Comparison of ENCODE assay signal across 29 cellular contexts in genomic region chr9:134297082-134297415, GRCh38.
"Had no signal": no experiment of that assay in that cellular context is flagged by ENCODE, and none has a peak within 500 bp of the region (broad histone marks: within the 10 kb centered on the region; RNA-seq: fewer than 3 reads in every experiment).

No MANE protein-coding gene starts in this region.

- H3K36me3 Mint-ChIP-seq: memory B cell, naive B cell, neural progenitor cell had no signal

- H3K4me3 ChIP-seq: coronary artery, esophagus muscularis mucosa, gastroesophageal sphincter, heart left ventricle, hepatocyte, lung, neural progenitor cell, ovary, psoas muscle, right lobe of liver, suprapubic skin, transverse colon, upper lobe of right lung, uterus had no signal

- ATAC-seq: foreskin keratinocyte; gastroesophageal sphincter; heart left ventricle; left colon; psoas muscle; right lobe of liver; stimulated activated naive CD8-positive, alpha-beta T cell treated with anti-CD3 and anti-CD28 coated beads, Interleukin-15, amount 100 ng/mL, for 72 hours; upper lobe of right lung had no signal

- H3K27ac ChIP-seq: coronary artery, esophagus muscularis mucosa, foreskin keratinocyte, gastroesophageal sphincter, heart left ventricle, hepatocyte, neural progenitor cell, ovary, psoas muscle, right lobe of liver, suprapubic skin, transverse colon, upper lobe of right lung, uterus had no signal

- H3K27ac Mint-ChIP-seq: memory B cell; naive B cell; nephron; neural progenitor cell; stimulated activated naive CD8-positive, alpha-beta T cell treated with anti-CD3 and anti-CD28 coated beads, Interleukin-15, amount 100 ng/mL, for 72 hours had no signal

- H3K4me3 Mint-ChIP-seq: memory B cell; nephron; neural progenitor cell; stimulated activated naive CD8-positive, alpha-beta T cell treated with anti-CD3 and anti-CD28 coated beads, Interleukin-15, amount 100 ng/mL, for 72 hours had no signal

- H3K36me3 ChIP-seq: esophagus muscularis mucosa, gastroesophageal sphincter, heart left ventricle, neural progenitor cell, ovary, right lobe of liver, suprapubic skin, transverse colon, upper lobe of right lung, uterus had no signal

- H3K4me1 ChIP-seq: foreskin keratinocyte, psoas muscle, right lobe of liver had no signal

- DNase-seq: dermis blood vessel endothelial cell; effector memory CD4-positive, alpha-beta T cell; foreskin keratinocyte; left colon; naive B cell; nucleus accumbens; small intestine; stimulated activated CD4-positive, alpha-beta T cell treated with anti-CD3 and anti-CD28 coated beads, Interleukin-12 subunit alpha, Interleukin-12 subunit beta, amount 100 ng/mL, for 4 hours; stimulated activated CD4-positive, alpha-beta T cell treated with anti-CD3 and anti-CD28 coated beads, Interleukin-1b, Interleukin-23, amount 100 ng/mL, for 48 hours; stimulated activated CD4-positive, alpha-beta T cell treated with anti-CD3 and anti-CD28 coated beads, Interleukin-4, amount 100 ng/mL, for 1 hour; stimulated activated CD8-positive, alpha-beta memory T cell treated with anti-CD3 and anti-CD28 coated beads, Interleukin-4, amount 100 ng/mL, for 48 hours; stimulated activated naive CD4-positive, alpha-beta T cell; stimulated activated naive CD8-positive, alpha-beta T cell treated with anti-CD3 and anti-CD28 coated beads, Interleukin-15, amount 100 ng/mL, for 72 hours; transverse colon; upper lobe of right lung; uterus had no signal

- H3K9me3 ChIP-seq: esophagus muscularis mucosa, gastroesophageal sphincter, heart left ventricle, ovary, psoas muscle, right lobe of liver, suprapubic skin, transverse colon, upper lobe of right lung, uterus had no signal

- H3K27me3 ChIP-seq: gastroesophageal sphincter, heart left ventricle, hepatocyte, neural progenitor cell, ovary, right lobe of liver, suprapubic skin, upper lobe of right lung, uterus had no signal

- H3K9me3 Mint-ChIP-seq: memory B cell; naive B cell; neural progenitor cell; stimulated activated naive CD8-positive, alpha-beta T cell treated with anti-CD3 and anti-CD28 coated beads, Interleukin-15, amount 100 ng/mL, for 72 hours had no signal
